1 cellular context compared by ENCODE assay signal in the genomic region with DNA sequence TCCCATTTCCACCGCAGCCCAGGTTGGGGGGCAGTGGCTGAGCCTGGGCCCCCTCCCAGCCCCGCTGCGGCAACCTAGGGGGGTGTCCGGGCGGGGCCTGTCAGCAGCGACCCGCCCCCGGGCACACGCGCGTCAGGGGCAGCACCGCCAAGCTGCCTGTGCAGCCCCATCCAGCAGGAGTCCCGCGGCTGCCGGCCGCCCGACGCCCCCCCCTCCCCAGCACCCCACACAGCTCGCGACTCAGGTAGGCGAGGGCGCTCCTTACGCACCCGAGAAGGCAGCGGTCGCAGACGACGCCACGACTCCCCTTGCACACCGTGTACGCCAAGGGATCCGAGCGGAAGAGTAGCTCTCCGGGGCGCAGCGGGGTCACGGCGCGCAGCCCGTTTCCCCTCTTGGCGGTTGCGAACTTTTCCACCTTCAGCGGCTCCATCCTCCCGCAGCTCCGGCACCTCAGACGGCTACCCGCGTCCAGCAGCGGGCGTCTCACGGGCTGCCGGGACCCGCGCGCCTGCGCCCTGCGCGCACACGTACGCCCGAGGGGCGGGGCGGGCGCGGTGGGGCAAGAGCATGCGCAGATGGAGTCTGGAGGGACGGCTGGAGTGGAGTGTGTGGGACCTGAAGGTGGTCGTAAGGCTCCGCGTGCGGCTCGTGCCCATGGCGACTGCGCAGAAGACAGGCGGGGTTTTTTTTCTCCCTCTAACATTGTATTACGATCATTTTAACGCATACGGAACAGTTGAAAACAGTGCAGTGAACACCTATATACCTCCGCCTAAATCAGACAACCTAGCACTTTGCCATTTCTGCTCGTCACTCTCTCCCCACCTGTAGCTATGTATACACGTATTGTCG.
A peak's percentile ranks its signal among the peaks of the same experiment; 100 is the strongest.
TF ChIP-seq lines count a peak whose summit lies in the region.

A gene (minus strand): TSS at position 495 of the 855 bp plus-strand sequence.

TF ChIP-seq in GM12878, 131 proteins besides CTCF, POLR2A, EP300 and RAD21 (continued from another document and continues in another):
- TF ChIP-seq, protein P1, sequence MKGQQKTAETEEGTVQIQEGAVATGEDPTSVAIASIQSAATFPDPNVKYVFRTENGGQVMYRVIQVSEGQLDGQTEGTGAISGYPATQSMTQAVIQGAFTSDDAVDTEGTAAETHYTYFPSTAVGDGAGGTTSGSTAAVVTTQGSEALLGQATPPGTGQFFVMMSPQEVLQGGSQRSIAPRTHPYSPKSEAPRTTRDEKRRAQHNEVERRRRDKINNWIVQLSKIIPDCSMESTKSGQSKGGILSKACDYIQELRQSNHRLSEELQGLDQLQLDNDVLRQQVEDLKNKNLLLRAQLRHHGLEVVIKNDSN (IDR thresholded peaks at IDR 0.05; ENCODE audit: borderline replicate concordance, extremely low read length, insufficient read depth, low read depth, low read length), result no peak
- TF ChIP-seq BRCA1 (IDR thresholded peaks at IDR 0.05; ENCODE audit: low read depth, low read length) (no peak), ZNF622 (IDR thresholded peaks at IDR 0.05) (no peak), CBX3 (IDR thresholded peaks at IDR 0.05; ENCODE audit: borderline replicate concordance, low read depth) (no peak), HDAC2 (IDR thresholded peaks at IDR 0.05) (no peak), JUNB (IDR thresholded peaks at IDR 0.05) (no peak), TBL1XR1 (IDR thresholded peaks at IDR 0.05; ENCODE audit: low read depth, low read length) (no peak), CHD1 (IDR thresholded peaks at IDR 0.05; ENCODE audit: low read depth, low read length) (no peak), RFX5 (IDR thresholded peaks at IDR 0.05; ENCODE audit: low read depth, low read length) (no peak), TAF1 (IDR thresholded peaks at IDR 0.05; ENCODE audit: borderline replicate concordance, low read depth, low read length) (peak; percentile 18; the same call in 1 of the 2 replicates), STAT3 (IDR thresholded peaks at IDR 0.05; ENCODE audit: low read depth, low read length) (no peak), FOXM1 (IDR thresholded peaks at IDR 0.05; ENCODE audit: low read depth, low read length) (no peak), HCFC1 (IDR thresholded peaks at IDR 0.05; ENCODE audit: low read length) (no peak), RBBP5 (conservative IDR thresholded peaks at IDR 0.05) (no peak), RUNX3 (IDR thresholded peaks at IDR 0.05; ENCODE audit: low read length) (no peak), EGR1 (IDR thresholded peaks at IDR 0.05; ENCODE audit: borderline replicate concordance in 1 of 2, low read depth in 2 of 2, low read length in 2 of 2) (peak in 1 of 2 experiments; percentile 7; a peak in 1 of 3 replicates), RB1 (IDR thresholded peaks at IDR 0.05; ENCODE audit: borderline replicate concordance) (peak; percentile 59; the same call in 1 of the 2 replicates), POLR2AphosphoS5 (IDR thresholded peaks at IDR 0.05; ENCODE audit: low read length) (peak; percentile 26; the same call in 1 of the 2 replicates), GATAD2B (conservative IDR thresholded peaks at IDR 0.05; ENCODE audit: low read depth) (no peak), TCF12 (IDR thresholded peaks at IDR 0.05; ENCODE audit: low read depth, low read length) (0 out of 2 replicates have a peak, but pooled peaks have one; percentile 16), MEF2A (IDR thresholded peaks at IDR 0.05; ENCODE audit: insufficient read depth, low read depth, low read length) (no peak), NR2C1 (IDR thresholded peaks at IDR 0.05) (no peak), NR2F1 (conservative IDR thresholded peaks at IDR 0.05) (no peak), MTA2 (IDR thresholded peaks at IDR 0.05; ENCODE audit: low read depth) (no peak), ETV6 (conservative IDR thresholded peaks at IDR 0.05 in 1 of 2, IDR thresholded peaks at IDR 0.05 in 1 of 2; ENCODE audit: borderline replicate concordance in 1 of 2, low read depth in 1 of 2) (no peak), ZNF384 (IDR thresholded peaks at IDR 0.05; ENCODE audit: borderline replicate concordance, low read depth, low read length) (no peak), STAT1 (conservative IDR thresholded peaks at IDR 0.05) (no peak), FOXK2 (IDR thresholded peaks at IDR 0.05) (no peak), POLR2AphosphoS2 (IDR thresholded peaks at IDR 0.05; ENCODE audit: low read depth, low read length) (no peak), CHD4 (IDR thresholded peaks at IDR 0.05) (no peak), BCL11A (IDR thresholded peaks at IDR 0.05; ENCODE audit: low read depth, low read length) (0 out of 2 replicates have a peak, but pooled peaks have one; percentile 4), YBX1 (IDR thresholded peaks at IDR 0.05) (no peak), MTA3 (IDR thresholded peaks at IDR 0.05; ENCODE audit: borderline replicate concordance, low read length) (no peak), NRF1 (conservative IDR thresholded peaks at IDR 0.05; ENCODE audit: low read depth, low read length) (peak; percentile 68), ZNF217 (IDR thresholded peaks at IDR 0.05) (no peak), SMAD5 (IDR thresholded peaks at IDR 0.05; ENCODE audit: low read depth) (no peak), BMI1 (IDR thresholded peaks at IDR 0.05; ENCODE audit: borderline replicate concordance) (no peak), NBN (IDR thresholded peaks at IDR 0.05) (no peak), NR2C2 (IDR thresholded peaks at IDR 0.05; ENCODE audit: borderline replicate concordance, control insufficient read depth, insufficient read length, low read depth) (no peak)
- TF ChIP-seq, protein P2, sequence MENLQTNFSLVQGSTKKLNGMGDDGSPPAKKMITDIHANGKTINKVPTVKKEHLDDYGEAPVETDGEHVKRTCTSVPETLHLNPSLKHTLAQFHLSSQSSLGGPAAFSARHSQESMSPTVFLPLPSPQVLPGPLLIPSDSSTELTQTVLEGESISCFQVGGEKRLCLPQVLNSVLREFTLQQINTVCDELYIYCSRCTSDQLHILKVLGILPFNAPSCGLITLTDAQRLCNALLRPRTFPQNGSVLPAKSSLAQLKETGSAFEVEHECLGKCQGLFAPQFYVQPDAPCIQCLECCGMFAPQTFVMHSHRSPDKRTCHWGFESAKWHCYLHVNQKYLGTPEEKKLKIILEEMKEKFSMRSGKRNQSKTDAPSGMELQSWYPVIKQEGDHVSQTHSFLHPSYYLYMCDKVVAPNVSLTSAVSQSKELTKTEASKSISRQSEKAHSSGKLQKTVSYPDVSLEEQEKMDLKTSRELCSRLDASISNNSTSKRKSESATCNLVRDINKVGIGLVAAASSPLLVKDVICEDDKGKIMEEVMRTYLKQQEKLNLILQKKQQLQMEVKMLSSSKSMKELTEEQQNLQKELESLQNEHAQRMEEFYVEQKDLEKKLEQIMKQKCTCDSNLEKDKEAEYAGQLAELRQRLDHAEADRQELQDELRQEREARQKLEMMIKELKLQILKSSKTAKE (IDR thresholded peaks at IDR 0.05; ENCODE audit: low read depth, poor library complexity, severe bottlenecking), result no peak
- TF ChIP-seq, protein P3, sequence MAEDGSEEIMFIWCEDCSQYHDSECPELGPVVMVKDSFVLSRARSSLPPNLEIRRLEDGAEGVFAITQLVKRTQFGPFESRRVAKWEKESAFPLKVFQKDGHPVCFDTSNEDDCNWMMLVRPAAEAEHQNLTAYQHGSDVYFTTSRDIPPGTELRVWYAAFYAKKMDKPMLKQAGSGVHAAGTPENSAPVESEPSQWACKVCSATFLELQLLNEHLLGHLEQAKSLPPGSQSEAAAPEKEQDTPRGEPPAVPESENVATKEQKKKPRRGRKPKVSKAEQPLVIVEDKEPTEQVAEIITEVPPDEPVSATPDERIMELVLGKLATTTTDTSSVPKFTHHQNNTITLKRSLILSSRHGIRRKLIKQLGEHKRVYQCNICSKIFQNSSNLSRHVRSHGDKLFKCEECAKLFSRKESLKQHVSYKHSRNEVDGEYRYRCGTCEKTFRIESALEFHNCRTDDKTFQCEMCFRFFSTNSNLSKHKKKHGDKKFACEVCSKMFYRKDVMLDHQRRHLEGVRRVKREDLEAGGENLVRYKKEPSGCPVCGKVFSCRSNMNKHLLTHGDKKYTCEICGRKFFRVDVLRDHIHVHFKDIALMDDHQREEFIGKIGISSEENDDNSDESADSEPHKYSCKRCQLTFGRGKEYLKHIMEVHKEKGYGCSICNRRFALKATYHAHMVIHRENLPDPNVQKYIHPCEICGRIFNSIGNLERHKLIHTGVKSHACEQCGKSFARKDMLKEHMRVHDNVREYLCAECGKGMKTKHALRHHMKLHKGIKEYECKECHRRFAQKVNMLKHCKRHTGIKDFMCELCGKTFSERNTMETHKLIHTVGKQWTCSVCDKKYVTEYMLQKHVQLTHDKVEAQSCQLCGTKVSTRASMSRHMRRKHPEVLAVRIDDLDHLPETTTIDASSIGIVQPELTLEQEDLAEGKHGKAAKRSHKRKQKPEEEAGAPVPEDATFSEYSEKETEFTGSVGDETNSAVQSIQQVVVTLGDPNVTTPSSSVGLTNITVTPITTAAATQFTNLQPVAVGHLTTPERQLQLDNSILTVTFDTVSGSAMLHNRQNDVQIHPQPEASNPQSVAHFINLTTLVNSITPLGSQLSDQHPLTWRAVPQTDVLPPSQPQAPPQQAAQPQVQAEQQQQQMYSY (CRISPR knock-in tag; IDR thresholded peaks at IDR 0.05), result no peak
- TF ChIP-seq, protein P4, sequence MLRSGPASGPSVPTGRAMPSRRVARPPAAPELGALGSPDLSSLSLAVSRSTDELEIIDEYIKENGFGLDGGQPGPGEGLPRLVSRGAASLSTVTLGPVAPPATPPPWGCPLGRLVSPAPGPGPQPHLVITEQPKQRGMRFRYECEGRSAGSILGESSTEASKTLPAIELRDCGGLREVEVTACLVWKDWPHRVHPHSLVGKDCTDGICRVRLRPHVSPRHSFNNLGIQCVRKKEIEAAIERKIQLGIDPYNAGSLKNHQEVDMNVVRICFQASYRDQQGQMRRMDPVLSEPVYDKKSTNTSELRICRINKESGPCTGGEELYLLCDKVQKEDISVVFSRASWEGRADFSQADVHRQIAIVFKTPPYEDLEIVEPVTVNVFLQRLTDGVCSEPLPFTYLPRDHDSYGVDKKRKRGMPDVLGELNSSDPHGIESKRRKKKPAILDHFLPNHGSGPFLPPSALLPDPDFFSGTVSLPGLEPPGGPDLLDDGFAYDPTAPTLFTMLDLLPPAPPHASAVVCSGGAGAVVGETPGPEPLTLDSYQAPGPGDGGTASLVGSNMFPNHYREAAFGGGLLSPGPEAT (IDR thresholded peaks at IDR 0.05; ENCODE audit: low read depth), result no peak
- TF ChIP-seq, protein P5, sequence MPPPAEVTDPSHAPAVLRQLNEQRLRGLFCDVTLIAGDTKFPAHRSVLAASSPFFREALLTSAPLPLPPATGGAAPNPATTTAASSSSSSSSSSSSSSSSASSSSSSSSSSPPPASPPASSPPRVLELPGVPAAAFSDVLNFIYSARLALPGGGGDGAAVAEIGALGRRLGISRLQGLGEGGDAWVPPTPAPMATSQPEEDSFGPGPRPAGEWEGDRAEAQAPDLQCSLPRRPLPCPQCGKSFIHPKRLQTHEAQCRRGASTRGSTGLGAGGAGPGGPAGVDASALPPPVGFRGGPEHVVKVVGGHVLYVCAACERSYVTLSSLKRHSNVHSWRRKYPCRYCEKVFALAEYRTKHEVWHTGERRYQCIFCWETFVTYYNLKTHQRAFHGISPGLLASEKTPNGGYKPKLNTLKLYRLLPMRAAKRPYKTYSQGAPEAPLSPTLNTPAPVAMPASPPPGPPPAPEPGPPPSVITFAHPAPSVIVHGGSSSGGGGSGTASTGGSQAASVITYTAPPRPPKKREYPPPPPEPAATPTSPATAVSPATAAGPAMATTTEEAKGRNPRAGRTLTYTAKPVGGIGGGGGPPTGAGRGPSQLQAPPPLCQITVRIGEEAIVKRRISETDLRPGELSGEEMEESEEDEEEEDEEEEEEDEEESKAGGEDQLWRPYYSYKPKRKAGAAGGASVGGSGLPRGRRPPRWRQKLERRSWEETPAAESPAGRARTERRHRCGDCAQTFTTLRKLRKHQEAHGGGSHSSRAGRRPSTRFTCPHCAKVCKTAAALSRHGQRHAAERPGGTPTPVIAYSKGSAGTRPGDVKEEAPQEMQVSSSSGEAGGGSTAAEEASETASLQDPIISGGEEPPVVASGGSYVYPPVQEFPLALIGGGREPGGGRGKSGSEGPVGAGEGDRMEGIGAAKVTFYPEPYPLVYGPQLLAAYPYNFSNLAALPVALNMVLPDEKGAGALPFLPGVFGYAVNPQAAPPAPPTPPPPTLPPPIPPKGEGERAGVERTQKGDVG (CRISPR knock-in tag; IDR thresholded peaks at IDR 0.05), result no peak
- TF ChIP-seq, protein P6, sequence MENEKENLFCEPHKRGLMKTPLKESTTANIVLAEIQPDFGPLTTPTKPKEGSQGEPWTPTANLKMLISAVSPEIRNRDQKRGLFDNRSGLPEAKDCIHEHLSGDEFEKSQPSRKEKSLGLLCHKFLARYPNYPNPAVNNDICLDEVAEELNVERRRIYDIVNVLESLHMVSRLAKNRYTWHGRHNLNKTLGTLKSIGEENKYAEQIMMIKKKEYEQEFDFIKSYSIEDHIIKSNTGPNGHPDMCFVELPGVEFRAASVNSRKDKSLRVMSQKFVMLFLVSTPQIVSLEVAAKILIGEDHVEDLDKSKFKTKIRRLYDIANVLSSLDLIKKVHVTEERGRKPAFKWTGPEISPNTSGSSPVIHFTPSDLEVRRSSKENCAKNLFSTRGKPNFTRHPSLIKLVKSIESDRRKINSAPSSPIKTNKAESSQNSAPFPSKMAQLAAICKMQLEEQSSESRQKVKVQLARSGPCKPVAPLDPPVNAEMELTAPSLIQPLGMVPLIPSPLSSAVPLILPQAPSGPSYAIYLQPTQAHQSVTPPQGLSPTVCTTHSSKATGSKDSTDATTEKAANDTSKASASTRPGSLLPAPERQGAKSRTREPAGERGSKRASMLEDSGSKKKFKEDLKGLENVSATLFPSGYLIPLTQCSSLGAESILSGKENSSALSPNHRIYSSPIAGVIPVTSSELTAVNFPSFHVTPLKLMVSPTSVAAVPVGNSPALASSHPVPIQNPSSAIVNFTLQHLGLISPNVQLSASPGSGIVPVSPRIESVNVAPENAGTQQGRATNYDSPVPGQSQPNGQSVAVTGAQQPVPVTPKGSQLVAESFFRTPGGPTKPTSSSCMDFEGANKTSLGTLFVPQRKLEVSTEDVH (IDR thresholded peaks at IDR 0.05; ENCODE audit: low read depth, partially characterized antibody), result no peak
- TF ChIP-seq, protein P7, sequence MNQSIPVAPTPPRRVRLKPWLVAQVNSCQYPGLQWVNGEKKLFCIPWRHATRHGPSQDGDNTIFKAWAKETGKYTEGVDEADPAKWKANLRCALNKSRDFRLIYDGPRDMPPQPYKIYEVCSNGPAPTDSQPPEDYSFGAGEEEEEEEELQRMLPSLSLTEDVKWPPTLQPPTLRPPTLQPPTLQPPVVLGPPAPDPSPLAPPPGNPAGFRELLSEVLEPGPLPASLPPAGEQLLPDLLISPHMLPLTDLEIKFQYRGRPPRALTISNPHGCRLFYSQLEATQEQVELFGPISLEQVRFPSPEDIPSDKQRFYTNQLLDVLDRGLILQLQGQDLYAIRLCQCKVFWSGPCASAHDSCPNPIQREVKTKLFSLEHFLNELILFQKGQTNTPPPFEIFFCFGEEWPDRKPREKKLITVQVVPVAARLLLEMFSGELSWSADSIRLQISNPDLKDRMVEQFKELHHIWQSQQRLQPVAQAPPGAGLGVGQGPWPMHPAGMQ (IDR thresholded peaks at IDR 0.05; ENCODE audit: borderline replicate concordance), result no peak
- TF ChIP-seq, protein P8, sequence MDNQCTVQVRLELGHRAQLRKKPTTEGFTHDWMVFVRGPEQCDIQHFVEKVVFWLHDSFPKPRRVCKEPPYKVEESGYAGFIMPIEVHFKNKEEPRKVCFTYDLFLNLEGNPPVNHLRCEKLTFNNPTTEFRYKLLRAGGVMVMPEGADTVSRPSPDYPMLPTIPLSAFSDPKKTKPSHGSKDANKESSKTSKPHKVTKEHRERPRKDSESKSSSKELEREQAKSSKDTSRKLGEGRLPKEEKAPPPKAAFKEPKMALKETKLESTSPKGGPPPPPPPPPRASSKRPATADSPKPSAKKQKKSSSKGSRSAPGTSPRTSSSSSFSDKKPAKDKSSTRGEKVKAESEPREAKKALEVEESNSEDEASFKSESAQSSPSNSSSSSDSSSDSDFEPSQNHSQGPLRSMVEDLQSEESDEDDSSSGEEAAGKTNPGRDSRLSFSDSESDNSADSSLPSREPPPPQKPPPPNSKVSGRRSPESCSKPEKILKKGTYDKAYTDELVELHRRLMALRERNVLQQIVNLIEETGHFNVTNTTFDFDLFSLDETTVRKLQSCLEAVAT (IDR thresholded peaks at IDR 0.05), result peak; percentile 35; the same call in 1 of the 2 replicates
